1 cellular context compared by ENCODE assay signal in genomic region chr4:25160714-25161598, GRCh38.
TF ChIP-seq lines count a peak whose summit lies in the region.

No MANE protein-coding gene starts in this region.

TF ChIP-seq in K562, 482 proteins besides CTCF, POLR2A, EP300 and RAD21 (continued from another document and continues in another):
- no peak for TF ChIP-seq ZSCAN32 (CRISPR knock-in tag; IDR thresholded peaks at IDR 0.05)
- peak; percentile 63; the same call in 1 of the 2 replicates for TF ChIP-seq SUPT5H (IDR thresholded peaks at IDR 0.05)
- TF ChIP-seq ZNF263 (CRISPR knock-in tag; IDR thresholded peaks at IDR 0.05; ENCODE audit: borderline replicate concordance): 0 out of 2 replicates have a peak, but pooled peaks have one; percentile 10
- peak; percentile 27; the same call in 1 of the 2 replicates for TF ChIP-seq SMARCA4 (IDR thresholded peaks at IDR 0.05)
- no peak for TF ChIP-seq TCF3 (CRISPR knock-in tag; IDR thresholded peaks at IDR 0.05)
- TF ChIP-seq FOXK1 (CRISPR knock-in tag; IDR thresholded peaks at IDR 0.05; ENCODE audit: borderline replicate concordance): 0 out of 2 replicates have a peak, but pooled peaks have one; percentile 25
- TF ChIP-seq ZNF561 (CRISPR knock-in tag; conservative IDR thresholded peaks at IDR 0.05): no peak
- no peak for TF ChIP-seq TEAD1 (CRISPR knock-in tag; IDR thresholded peaks at IDR 0.05)
- no peak for TF ChIP-seq ZNF224 (CRISPR knock-in tag; IDR thresholded peaks at IDR 0.05)
- peak; percentile 53; the same call in 1 of the 2 replicates for TF ChIP-seq PHF8 (IDR thresholded peaks at IDR 0.05; ENCODE audit: borderline replicate concordance, low read length)
- TF ChIP-seq ELF1 (tag; IDR thresholded peaks at IDR 0.05): peak; percentile 28
- TF ChIP-seq AFF1 (IDR thresholded peaks at IDR 0.05; ENCODE audit: low read depth in 1 of 2, partially characterized antibody in 2 of 2): no peak
- TF ChIP-seq HCFC1 (IDR thresholded peaks at IDR 0.05; ENCODE audit: low read depth, low read length): no peak
- TF ChIP-seq ZBTB12 (CRISPR knock-in tag; IDR thresholded peaks at IDR 0.05): no peak
- no peak for TF ChIP-seq CXXC5 (CRISPR knock-in tag; IDR thresholded peaks at IDR 0.05)
- peak; percentile 66 for TF ChIP-seq ZNF316 (IDR thresholded peaks at IDR 0.05)
- peak; percentile 67 for TF ChIP-seq NFE2 (IDR thresholded peaks at IDR 0.05; ENCODE audit: low read depth)
- no peak for TF ChIP-seq SREBF2 (CRISPR knock-in tag; IDR thresholded peaks at IDR 0.05)
- TF ChIP-seq KLF10 (CRISPR knock-in tag; IDR thresholded peaks at IDR 0.05): no peak
- TF ChIP-seq KDM4B (IDR thresholded peaks at IDR 0.05; ENCODE audit: borderline replicate concordance in 2 of 2, low read depth in 1 of 2): 0 out of 4 replicates have a peak, but pooled peaks of 1 of the 2 experiments have one; percentile 8
- no peak for TF ChIP-seq PKNOX1 (IDR thresholded peaks at IDR 0.05)
- peak; percentile 9 for TF ChIP-seq ARHGAP35 (IDR thresholded peaks at IDR 0.05; ENCODE audit: partially characterized antibody)
- TF ChIP-seq NFRKB (IDR thresholded peaks at IDR 0.05; ENCODE audit: low read depth): no peak
- TF ChIP-seq ELK3 (CRISPR knock-in tag; IDR thresholded peaks at IDR 0.05): no peak
- TF ChIP-seq USF2 (CRISPR knock-in tag; IDR thresholded peaks at IDR 0.05): peak; percentile 43
- no peak for TF ChIP-seq NELFE (IDR thresholded peaks at IDR 0.05; ENCODE audit: insufficient read depth, insufficient read length)
- no peak for TF ChIP-seq TAL1 (IDR thresholded peaks at IDR 0.05)
- TF ChIP-seq KLF16 (IDR thresholded peaks at IDR 0.05): no peak
- no peak for TF ChIP-seq TAF1 (IDR thresholded peaks at IDR 0.05; ENCODE audit: control insufficient read depth, extremely low read depth, insufficient read depth, low read length, severe bottlenecking)
- TF ChIP-seq ZHX1 (conservative IDR thresholded peaks at IDR 0.05; ENCODE audit: low read length): no peak
- no peak for TF ChIP-seq SIRT6 (IDR thresholded peaks at IDR 0.05; ENCODE audit: low read depth, low read length)
- peak; percentile 76 for TF ChIP-seq RAD51 (IDR thresholded peaks at IDR 0.05; ENCODE audit: borderline replicate concordance, low read depth)
- TF ChIP-seq TCF15 (CRISPR knock-in tag; IDR thresholded peaks at IDR 0.05): no peak
- peak; percentile 65 for TF ChIP-seq MAFG (tag; conservative IDR thresholded peaks at IDR 0.05)
- peak; percentile 71 for TF ChIP-seq POLR2AphosphoS5 (IDR thresholded peaks at IDR 0.05; ENCODE audit: control insufficient read depth, insufficient read depth, low read depth, low read length)
- no peak for TF ChIP-seq THRA (IDR thresholded peaks at IDR 0.05)
- 0 out of 4 replicates have a peak, but pooled peaks have one; percentile 24 to 51 for TF ChIP-seq MLLT1 (IDR thresholded peaks at IDR 0.05)
- TF ChIP-seq ELF4 (CRISPR knock-in tag; IDR thresholded peaks at IDR 0.05): peak; percentile 45; the same call in 1 of the 2 replicates
- no peak for TF ChIP-seq ZNF445 (CRISPR knock-in tag; IDR thresholded peaks at IDR 0.05; ENCODE audit: low read depth)
- TF ChIP-seq ADNP (tag; IDR thresholded peaks at IDR 0.05): no peak
- TF ChIP-seq RBM14 (IDR thresholded peaks at IDR 0.05; ENCODE audit: borderline replicate concordance, insufficient read depth, low read depth, low read length): no peak
- peak; percentile 73 for TF ChIP-seq SMAD1 (IDR thresholded peaks at IDR 0.05; ENCODE audit: low read depth, low read length, partially characterized antibody)
- TF ChIP-seq KAT7 (CRISPR knock-in tag; IDR thresholded peaks at IDR 0.05; ENCODE audit: borderline replicate concordance): no peak; the same call in 1 of the 2 replicates
- no peak for TF ChIP-seq SRF (CRISPR knock-in tag; IDR thresholded peaks at IDR 0.05)
- TF ChIP-seq KLF13 (tag; IDR thresholded peaks at IDR 0.05; ENCODE audit: borderline replicate concordance, low read depth): no peak
- TF ChIP-seq SP1 (CRISPR knock-in tag; IDR thresholded peaks at IDR 0.05): peak; percentile 65
- TF ChIP-seq TFE3 (CRISPR knock-in tag; IDR thresholded peaks at IDR 0.05): peak; percentile 89
- TF ChIP-seq ZNF695 (CRISPR knock-in tag; IDR thresholded peaks at IDR 0.05): no peak
- no peak for TF ChIP-seq BDP1 (IDR thresholded peaks at IDR 0.05; ENCODE audit: insufficient read depth, insufficient read length)
- no peak for TF ChIP-seq ZNF124 (CRISPR knock-in tag; IDR thresholded peaks at IDR 0.05)
- TF ChIP-seq PTTG1 (tag; IDR thresholded peaks at IDR 0.05; ENCODE audit: low read depth): no peak
- TF ChIP-seq PHTF2 (CRISPR knock-in tag; IDR thresholded peaks at IDR 0.05): no peak
- TF ChIP-seq FUS (optimal IDR thresholded peaks at IDR 0.05; ENCODE audit: low read depth, low read length): no peak
- TF ChIP-seq GATA2 (CRISPR knock-in tag; IDR thresholded peaks at IDR 0.05): no peak
- TF ChIP-seq SAFB2 (IDR thresholded peaks at IDR 0.05; ENCODE audit: borderline replicate concordance, low read depth, low read length, severe bottlenecking): no peak
- peak; percentile 20 for TF ChIP-seq BRD9 (IDR thresholded peaks at IDR 0.05; ENCODE audit: low read depth, partially characterized antibody)
- TF ChIP-seq BACH1 (tag; IDR thresholded peaks at IDR 0.05): no peak; the same call in 1 of the 2 replicates
